Comparison of ENCODE assay signal across 8 cellular contexts in the genomic region with DNA sequence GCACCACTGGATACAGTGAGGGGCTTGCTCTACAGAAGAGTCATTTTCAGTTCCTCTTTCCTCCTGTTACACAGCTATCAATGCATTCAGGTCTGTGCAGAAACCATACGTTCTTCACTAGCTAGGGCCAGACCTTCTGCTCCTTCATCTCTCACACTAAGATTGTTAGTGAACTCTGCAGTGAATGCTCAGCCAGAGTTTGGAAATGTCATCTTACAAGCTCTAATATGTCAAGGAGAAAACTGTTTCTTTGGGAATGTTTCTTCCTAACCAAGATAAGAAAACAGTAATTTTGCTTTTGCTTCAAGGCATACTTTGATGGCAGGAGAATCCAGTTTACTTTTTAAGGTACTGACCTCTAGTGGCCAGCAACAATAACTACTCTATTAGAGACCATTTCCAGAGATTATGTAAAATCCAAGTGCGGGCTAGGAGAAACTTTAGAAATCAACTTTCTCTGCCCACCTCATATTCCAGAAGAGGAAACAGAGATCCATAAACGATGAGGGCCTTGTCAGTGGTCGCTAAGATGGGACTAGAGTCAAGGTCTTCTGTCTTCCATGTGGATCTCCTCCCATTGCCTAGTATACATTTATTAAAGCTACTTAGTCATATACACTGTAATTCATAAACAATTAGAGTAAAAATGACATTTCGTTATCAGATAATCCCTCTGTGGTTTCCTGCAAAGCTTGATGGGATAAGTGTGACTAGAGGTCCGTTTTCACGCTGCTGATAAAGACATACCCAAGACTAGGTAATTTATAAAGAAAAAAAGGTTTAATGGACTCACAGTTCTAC.
DNase-seq lines count a peak whose midpoint lies in the region; ATAC-seq and TF ChIP-seq lines count a peak whose summit lies in the region.

No MANE protein-coding gene starts in this region.

- peak; percentile 58 for TF ChIP-seq CTCF in astrocyte of the cerebellum (IDR thresholded peaks at IDR 0.05; ENCODE audit: low read depth, low read length, missing control alignments)

- DNase-seq in AML-193 (lab: John Stamatoyannopoulos, UW) (peak; percentile 78 to 83), NCI-H146 (lab: John Stamatoyannopoulos, UW) (peak; percentile 22), astrocyte of the cerebellum (ENCODE audit: low read depth) (peak; percentile 59), iPS-NIHi7 (ENCODE audit: extremely low spot score) (peak; percentile 50), substantia nigra (lab: John Stamatoyannopoulos, UW) (peak in 4 of 49 donors; percentile 10 to 31 (median 25))
- DNase-seq in stimulated activated CD4-positive, alpha-beta T cell treated with anti-CD3 and anti-CD28 coated beads, Interleukin-4, amount 100 ng/mL, for 4 hours: no peak

- ATAC-seq in GM18505 (IDR thresholded peaks at IDR 0.05; ENCODE audit: unreplicated experiment) (peak; percentile 99), HG02840 (IDR thresholded peaks at IDR 0.05; ENCODE audit: low FRiP score, unreplicated experiment) (peak; percentile 87)

- no peak for TF ChIP-seq POLR2A in GM18505 (IDR thresholded peaks at IDR 0.05; ENCODE audit: borderline replicate concordance, extremely low read depth, insufficient read depth, insufficient read length)

- in situ Hi-C loops in astrocyte of the cerebellum (cut with HindIII; ENCODE audit: low sequenced_read_pairs): loop anchor here (25.0 kb wide), 1 partner anchor 220 kb away; no protein-coding TSS in a partner anchor

- peak overlapping the region; percentile 9 for H3K27ac ChIP-seq in substantia nigra (ENCODE audit: low read depth, low read length, poor library complexity, severe bottlenecking)

- H3K4me3 ChIP-seq in astrocyte of the cerebellum (ENCODE audit: low read depth, low read length): no peak overlapping the region

Comparison
In these comparisons a context has a peak if more than half of its experiments do, and no peak if none do; other contexts are left out.
1. DNase-seq: peak in AML-193 (2 of 2), NCI-H146 (single experiment), astrocyte of the cerebellum (single experiment) and iPS-NIHi7 (single experiment); none in stimulated activated CD4-positive, alpha-beta T cell treated with anti-CD3 and anti-CD28 coated beads, Interleukin-4, amount 100 ng/mL, for 4 hours (0 of 2).